Comparison of ENCODE assay signal across 12 cellular contexts in the genomic region with DNA sequence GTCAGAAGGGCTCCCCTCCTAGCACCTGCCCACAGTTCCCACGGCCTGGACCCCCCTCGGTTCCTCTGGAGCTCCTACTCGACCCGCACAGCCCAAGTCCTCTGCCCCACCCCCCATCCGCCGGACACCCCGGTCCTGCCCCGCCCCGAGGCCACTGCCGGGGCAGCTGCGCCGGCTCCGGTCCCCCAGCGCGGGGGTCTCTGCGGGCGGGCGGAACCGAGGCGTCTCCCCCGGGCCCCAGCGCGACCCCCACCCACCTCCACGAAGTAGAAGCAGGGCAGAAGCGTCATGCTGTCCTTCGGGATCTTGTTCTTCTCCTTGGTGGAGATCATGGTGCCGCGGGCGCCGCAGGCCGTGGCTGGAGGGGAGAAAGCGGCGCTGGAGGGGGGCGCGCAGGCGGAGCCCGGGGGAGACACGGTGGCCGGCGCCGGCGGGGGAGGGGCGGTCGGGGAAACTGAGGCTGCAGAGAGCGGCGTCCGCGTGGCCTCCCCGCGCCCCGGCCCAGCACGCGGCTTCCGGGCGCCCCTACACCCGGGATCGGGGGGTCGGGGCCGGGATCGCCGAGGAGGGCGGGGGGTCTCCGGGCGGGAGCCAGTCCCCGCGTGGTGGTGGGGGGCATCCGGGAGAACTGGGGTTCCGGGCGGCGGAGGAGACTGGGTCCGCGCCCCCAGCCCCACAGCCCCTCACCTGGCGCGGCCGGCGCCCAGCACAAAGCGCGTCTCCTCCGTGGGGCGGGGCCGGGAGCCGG. TPM values are rescaled to one million over a fixed set of nuclear protein-coding genes. Genes with fewer than 3 reads are reported as not detected.
DNase-seq lines count a peak whose midpoint lies in the region; TF ChIP-seq lines count a peak whose summit lies in the region.
"Had no signal": no experiment of that assay in that cellular context is flagged by ENCODE, and none has a peak within 500 bp of the region (broad histone marks: within the 10 kb centered on the region; RNA-seq: fewer than 3 reads in every experiment).

A gene with protein sequence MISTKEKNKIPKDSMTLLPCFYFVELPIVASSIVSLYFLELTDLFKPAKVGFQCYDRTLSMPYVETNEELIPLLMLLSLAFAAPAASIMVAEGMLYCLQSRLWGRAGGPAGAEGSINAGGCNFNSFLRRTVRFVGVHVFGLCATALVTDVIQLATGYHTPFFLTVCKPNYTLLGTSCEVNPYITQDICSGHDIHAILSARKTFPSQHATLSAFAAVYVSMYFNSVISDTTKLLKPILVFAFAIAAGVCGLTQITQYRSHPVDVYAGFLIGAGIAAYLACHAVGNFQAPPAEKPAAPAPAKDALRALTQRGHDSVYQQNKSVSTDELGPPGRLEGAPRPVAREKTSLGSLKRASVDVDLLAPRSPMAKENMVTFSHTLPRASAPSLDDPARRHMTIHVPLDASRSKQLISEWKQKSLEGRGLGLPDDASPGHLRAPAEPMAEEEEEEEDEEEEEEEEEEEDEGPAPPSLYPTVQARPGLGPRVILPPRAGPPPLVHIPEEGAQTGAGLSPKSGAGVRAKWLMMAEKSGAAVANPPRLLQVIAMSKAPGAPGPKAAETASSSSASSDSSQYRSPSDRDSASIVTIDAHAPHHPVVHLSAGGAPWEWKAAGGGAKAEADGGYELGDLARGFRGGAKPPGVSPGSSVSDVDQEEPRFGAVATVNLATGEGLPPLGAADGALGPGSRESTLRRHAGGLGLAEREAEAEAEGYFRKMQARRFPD (minus strand): TSS at position 728 of the 748 bp plus-strand sequence. CDS start 396 bp downstream, at position 332.

- peak within 1 kb of the TSS; percentile 89 for H2BK15ac ChIP-seq in neuronal stem cell (ENCODE audit: low read length)

- H3K4me1 ChIP-seq in neuronal stem cell (ENCODE audit: control insufficient read depth in 2 of 2, insufficient read depth in 1 of 2, low read depth in 1 of 2, low read length in 2 of 2), result peaks cover 6% of the 10 kb centered on the region in 2 donors

- H2AK5ac ChIP-seq in neuronal stem cell (ENCODE audit: low read depth, low read length), result peak within 1 kb of the TSS; percentile 100

- peak within 1 kb of the TSS; percentile 93 for H3K4ac ChIP-seq in neuronal stem cell (ENCODE audit: low read length)

- H2BK120ac ChIP-seq in neuronal stem cell (ENCODE audit: low read depth, low read length), result peak within 1 kb of the TSS; percentile 94

- H3K18ac ChIP-seq in neuronal stem cell (ENCODE audit: low read length), result peak within 1 kb of the TSS; percentile 99

- H3K79me1 ChIP-seq in neuronal stem cell (ENCODE audit: low read depth, low read length), result peaks cover 7% of the 10 kb centered on the region

- H3K4me2 ChIP-seq in neuronal stem cell (ENCODE audit: insufficient read depth, low read length, poor library complexity, severe bottlenecking), result peak within 1 kb of the TSS; percentile 66

- H3K4me3 ChIP-seq in AG10803 (ENCODE audit: low read length), result peak within 1 kb of the TSS; percentile 41
- H3K4me3 ChIP-seq in fibroblast of the aortic adventitia (ENCODE audit: low read depth, low read length), result peak within 1 kb of the TSS; percentile 13
- peak within 1 kb of the TSS; percentile 72 to 98 for H3K4me3 ChIP-seq in neuronal stem cell (ENCODE audit: low read length in 2 of 2)

- H3K27me3 ChIP-seq in neuronal stem cell (ENCODE audit: control insufficient read depth in 3 of 3, insufficient read depth in 3 of 3, low read depth in 1 of 3, low read length in 3 of 3), result no peaks in the 10 kb centered on the region

- DNase-seq in AG10803 (ENCODE audit: low read depth) (no peak), NAMALWA (ENCODE audit: low spot score) (peak; percentile 2), fibroblast of the aortic adventitia (ENCODE audit: low read depth) (no peak), neuronal stem cell (ENCODE audit: low spot score) (no peak), NCI-H82 treated with DMSO at 0.1 percent for 48 hours (lab: John Stamatoyannopoulos, UW; ENCODE audit: unreplicated experiment) (no peak), middle frontal gyrus (ENCODE audit: extremely low spot score, low spot score) (no peak), RKO (ENCODE audit: low spot score) (no peak)
- DNase-seq in central memory CD4-positive, alpha-beta T cell, result no peak
- DNase-seq: activated T-cell treated with anti-CD3 and anti-CD28 coated beads, Interleukin-2, amount 50 U/mL, for 48 hours; stimulated activated CD8-positive, alpha-beta memory T cell treated with anti-CD3 and anti-CD28 coated beads, Interleukin-4, amount 100 ng/mL, for 48 hours had no signal

- no peak within 1 kb of the TSS for H4K8ac ChIP-seq in neuronal stem cell (ENCODE audit: low read depth, low read length)

- no CpG with 5 or more reads among the region's 82 CpGs for WGBS in neuronal stem cell (ENCODE audit: extremely low coverage in 2 of 2, insufficient read length in 2 of 2, insufficient replicate concordance in 1 of 2), 2 donors

- peak within 1 kb of the TSS; percentile 88 for H2AFZ ChIP-seq in neuronal stem cell (ENCODE audit: low read length)

- peak within 1 kb of the TSS; percentile 89 for H3K14ac ChIP-seq in neuronal stem cell (ENCODE audit: low read length)

- no peaks in the 10 kb centered on the region for H3K9me3 ChIP-seq in neuronal stem cell (replicated peaks in 1 of 2; ENCODE audit: control insufficient read depth in 2 of 2, insufficient read depth in 1 of 2, low read depth in 1 of 2, low read length in 2 of 2)
- H3K9me3 ChIP-seq: pancreas had no signal

- TF ChIP-seq CTCF in AG10803 (conservative IDR thresholded peaks at IDR 0.05; ENCODE audit: low read length) (no peak), fibroblast of the aortic adventitia (IDR thresholded peaks at IDR 0.05; ENCODE audit: insufficient read depth, low read length) (no peak)

- peak within 1 kb of the TSS; percentile 96 for H3K23ac ChIP-seq in neuronal stem cell (ENCODE audit: low read depth, low read length, poor library complexity)

- peak within 1 kb of the TSS; percentile 68 for H3K27ac ChIP-seq in neuronal stem cell (replicated peaks; ENCODE audit: low read length)
- H3K27ac ChIP-seq: pancreas had no signal

- H3K36me3 ChIP-seq in neuronal stem cell (replicated peaks in 1 of 2; ENCODE audit: control insufficient read depth in 2 of 2, insufficient read depth in 2 of 2, low read length in 2 of 2), result peaks cover 2 to 9% of the 10 kb centered on the region in 2 donors
- H3K36me3 ChIP-seq: pancreas had no signal

- H4K91ac ChIP-seq in neuronal stem cell (ENCODE audit: low read depth, low read length, poor library complexity), result peak within 1 kb of the TSS; percentile 53

- H2BK5ac ChIP-seq in neuronal stem cell (ENCODE audit: low read length), result peak within 1 kb of the TSS; percentile 96

- peak within 1 kb of the TSS; percentile 94 for H2BK12ac ChIP-seq in neuronal stem cell (ENCODE audit: low read length)

- H3K9ac ChIP-seq in neuronal stem cell (ENCODE audit: low read depth, low read length, poor library complexity), result peak within 1 kb of the TSS; percentile 88

RNA-seq across cellular contexts. Expression of the gene that starts here (rescaled TPM):
- 0.18 and 0.33 TPM in 2 replicates for total RNA-seq in fibroblast of the aortic adventitia (ENCODE audit: low replicate concordance)
- polyA plus RNA-seq in neuronal stem cell (2013, experiment 1 of 2), result 56.3 TPM
- polyA plus RNA-seq in neuronal stem cell (2013, experiment 2 of 2), result 54.0 TPM
- polyA plus RNA-seq: esophagus had no signal

Comparison
In these comparisons a context has a peak if more than half of its experiments do, and no peak if none do; other contexts are left out.
1. H3K4me3 ChIP-seq: peak in every context shown above with its lines; median percentile 85 in neuronal stem cell; 41 in AG10803; 13 in fibroblast of the aortic adventitia.